1 cellular context compared by ENCODE assay signal in the genomic region with DNA sequence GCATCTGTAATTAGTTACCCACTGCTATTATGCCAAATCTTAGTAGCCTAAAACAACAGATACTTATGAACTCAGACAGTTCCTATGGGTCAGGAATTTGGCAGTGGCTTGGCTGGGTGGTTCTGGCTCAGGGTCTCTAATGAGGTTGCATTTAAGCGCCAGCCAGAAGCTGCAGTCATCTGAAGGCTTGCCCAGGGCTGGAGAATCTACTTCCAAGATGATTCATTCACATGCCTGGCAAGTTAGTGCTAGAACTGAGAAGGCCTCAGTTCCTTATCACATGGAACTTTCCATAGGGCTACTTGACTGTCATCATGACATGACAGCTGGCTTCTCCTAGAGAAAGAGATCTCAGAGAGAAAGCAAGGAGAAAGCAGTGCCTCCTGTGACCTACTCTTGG.
TF ChIP-seq lines count a peak whose summit lies in the region.

No MANE protein-coding gene starts in this region.

TF ChIP-seq in K562, 482 proteins besides CTCF, POLR2A, EP300 and RAD21 (continued from another document):
- TF ChIP-seq, protein P1, sequence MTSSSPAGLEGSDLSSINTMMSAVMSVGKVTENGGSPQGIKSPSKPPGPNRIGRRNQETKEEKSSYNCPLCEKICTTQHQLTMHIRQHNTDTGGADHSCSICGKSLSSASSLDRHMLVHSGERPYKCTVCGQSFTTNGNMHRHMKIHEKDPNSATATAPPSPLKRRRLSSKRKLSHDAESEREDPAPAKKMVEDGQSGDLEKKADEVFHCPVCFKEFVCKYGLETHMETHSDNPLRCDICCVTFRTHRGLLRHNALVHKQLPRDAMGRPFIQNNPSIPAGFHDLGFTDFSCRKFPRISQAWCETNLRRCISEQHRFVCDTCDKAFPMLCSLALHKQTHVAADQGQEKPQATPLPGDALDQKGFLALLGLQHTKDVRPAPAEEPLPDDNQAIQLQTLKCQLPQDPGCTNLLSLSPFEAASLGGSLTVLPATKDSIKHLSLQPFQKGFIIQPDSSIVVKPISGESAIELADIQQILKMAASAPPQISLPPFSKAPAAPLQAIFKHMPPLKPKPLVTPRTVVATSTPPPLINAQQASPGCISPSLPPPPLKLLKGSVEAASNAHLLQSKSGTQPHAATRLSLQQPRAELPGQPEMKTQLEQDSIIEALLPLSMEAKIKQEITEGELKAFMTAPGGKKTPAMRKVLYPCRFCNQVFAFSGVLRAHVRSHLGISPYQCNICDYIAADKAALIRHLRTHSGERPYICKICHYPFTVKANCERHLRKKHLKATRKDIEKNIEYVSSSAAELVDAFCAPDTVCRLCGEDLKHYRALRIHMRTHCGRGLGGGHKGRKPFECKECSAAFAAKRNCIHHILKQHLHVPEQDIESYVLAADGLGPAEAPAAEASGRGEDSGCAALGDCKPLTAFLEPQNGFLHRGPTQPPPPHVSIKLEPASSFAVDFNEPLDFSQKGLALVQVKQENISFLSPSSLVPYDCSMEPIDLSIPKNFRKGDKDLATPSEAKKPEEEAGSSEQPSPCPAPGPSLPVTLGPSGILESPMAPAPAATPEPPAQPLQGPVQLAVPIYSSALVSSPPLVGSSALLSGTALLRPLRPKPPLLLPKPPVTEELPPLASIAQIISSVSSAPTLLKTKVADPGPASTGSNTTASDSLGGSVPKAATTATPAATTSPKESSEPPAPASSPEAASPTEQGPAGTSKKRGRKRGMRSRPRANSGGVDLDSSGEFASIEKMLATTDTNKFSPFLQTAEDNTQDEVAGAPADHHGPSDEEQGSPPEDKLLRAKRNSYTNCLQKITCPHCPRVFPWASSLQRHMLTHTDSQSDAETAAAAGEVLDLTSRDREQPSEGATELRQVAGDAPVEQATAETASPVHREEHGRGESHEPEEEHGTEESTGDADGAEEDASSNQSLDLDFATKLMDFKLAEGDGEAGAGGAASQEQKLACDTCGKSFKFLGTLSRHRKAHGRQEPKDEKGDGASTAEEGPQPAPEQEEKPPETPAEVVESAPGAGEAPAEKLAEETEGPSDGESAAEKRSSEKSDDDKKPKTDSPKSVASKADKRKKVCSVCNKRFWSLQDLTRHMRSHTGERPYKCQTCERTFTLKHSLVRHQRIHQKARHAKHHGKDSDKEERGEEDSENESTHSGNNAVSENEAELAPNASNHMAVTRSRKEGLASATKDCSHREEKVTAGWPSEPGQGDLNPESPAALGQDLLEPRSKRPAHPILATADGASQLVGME (CRISPR knock-in tag; IDR thresholded peaks at IDR 0.05) = no peak
- TF ChIP-seq, protein P2, sequence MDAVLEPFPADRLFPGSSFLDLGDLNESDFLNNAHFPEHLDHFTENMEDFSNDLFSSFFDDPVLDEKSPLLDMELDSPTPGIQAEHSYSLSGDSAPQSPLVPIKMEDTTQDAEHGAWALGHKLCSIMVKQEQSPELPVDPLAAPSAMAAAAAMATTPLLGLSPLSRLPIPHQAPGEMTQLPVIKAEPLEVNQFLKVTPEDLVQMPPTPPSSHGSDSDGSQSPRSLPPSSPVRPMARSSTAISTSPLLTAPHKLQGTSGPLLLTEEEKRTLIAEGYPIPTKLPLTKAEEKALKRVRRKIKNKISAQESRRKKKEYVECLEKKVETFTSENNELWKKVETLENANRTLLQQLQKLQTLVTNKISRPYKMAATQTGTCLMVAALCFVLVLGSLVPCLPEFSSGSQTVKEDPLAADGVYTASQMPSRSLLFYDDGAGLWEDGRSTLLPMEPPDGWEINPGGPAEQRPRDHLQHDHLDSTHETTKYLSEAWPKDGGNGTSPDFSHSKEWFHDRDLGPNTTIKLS (IDR thresholded peaks at IDR 0.05; ENCODE audit: borderline replicate concordance, low read depth) = no peak; the same call in 1 of the 2 replicates
- TF ChIP-seq, protein P3, sequence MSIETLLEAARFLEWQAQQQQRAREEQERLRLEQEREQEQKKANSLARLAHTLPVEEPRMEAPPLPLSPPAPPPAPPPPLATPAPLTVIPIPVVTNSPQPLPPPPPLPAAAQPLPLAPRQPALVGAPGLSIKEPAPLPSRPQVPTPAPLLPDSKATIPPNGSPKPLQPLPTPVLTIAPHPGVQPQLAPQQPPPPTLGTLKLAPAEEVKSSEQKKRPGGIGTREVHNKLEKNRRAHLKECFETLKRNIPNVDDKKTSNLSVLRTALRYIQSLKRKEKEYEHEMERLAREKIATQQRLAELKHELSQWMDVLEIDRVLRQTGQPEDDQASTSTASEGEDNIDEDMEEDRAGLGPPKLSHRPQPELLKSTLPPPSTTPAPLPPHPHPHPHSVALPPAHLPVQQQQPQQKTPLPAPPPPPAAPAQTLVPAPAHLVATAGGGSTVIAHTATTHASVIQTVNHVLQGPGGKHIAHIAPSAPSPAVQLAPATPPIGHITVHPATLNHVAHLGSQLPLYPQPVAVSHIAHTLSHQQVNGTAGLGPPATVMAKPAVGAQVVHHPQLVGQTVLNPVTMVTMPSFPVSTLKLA (conservative IDR thresholded peaks at IDR 0.05) = peak; percentile 33 to 35; a peak in 2 of 4 replicates
- no peak for TF ChIP-seq RBM15 (IDR thresholded peaks at IDR 0.05; ENCODE audit: insufficient read depth, low read length)
- TF ChIP-seq ATF7 (IDR thresholded peaks at IDR 0.05) = peak; percentile 44; the same call in 1 of the 2 replicates
- 0 out of 2 replicates have a peak, but pooled peaks have one; percentile 51 for TF ChIP-seq TRIM28 (IDR thresholded peaks at IDR 0.05)
- TF ChIP-seq, protein P4, sequence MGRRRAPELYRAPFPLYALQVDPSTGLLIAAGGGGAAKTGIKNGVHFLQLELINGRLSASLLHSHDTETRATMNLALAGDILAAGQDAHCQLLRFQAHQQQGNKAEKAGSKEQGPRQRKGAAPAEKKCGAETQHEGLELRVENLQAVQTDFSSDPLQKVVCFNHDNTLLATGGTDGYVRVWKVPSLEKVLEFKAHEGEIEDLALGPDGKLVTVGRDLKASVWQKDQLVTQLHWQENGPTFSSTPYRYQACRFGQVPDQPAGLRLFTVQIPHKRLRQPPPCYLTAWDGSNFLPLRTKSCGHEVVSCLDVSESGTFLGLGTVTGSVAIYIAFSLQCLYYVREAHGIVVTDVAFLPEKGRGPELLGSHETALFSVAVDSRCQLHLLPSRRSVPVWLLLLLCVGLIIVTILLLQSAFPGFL (CRISPR knock-in tag; IDR thresholded peaks at IDR 0.05) = no peak
- TF ChIP-seq, protein P5, sequence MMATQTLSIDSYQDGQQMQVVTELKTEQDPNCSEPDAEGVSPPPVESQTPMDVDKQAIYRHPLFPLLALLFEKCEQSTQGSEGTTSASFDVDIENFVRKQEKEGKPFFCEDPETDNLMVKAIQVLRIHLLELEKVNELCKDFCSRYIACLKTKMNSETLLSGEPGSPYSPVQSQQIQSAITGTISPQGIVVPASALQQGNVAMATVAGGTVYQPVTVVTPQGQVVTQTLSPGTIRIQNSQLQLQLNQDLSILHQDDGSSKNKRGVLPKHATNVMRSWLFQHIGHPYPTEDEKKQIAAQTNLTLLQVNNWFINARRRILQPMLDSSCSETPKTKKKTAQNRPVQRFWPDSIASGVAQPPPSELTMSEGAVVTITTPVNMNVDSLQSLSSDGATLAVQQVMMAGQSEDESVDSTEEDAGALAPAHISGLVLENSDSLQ (IDR thresholded peaks at IDR 0.05) = peak; percentile 94
- TF ChIP-seq, protein P6, sequence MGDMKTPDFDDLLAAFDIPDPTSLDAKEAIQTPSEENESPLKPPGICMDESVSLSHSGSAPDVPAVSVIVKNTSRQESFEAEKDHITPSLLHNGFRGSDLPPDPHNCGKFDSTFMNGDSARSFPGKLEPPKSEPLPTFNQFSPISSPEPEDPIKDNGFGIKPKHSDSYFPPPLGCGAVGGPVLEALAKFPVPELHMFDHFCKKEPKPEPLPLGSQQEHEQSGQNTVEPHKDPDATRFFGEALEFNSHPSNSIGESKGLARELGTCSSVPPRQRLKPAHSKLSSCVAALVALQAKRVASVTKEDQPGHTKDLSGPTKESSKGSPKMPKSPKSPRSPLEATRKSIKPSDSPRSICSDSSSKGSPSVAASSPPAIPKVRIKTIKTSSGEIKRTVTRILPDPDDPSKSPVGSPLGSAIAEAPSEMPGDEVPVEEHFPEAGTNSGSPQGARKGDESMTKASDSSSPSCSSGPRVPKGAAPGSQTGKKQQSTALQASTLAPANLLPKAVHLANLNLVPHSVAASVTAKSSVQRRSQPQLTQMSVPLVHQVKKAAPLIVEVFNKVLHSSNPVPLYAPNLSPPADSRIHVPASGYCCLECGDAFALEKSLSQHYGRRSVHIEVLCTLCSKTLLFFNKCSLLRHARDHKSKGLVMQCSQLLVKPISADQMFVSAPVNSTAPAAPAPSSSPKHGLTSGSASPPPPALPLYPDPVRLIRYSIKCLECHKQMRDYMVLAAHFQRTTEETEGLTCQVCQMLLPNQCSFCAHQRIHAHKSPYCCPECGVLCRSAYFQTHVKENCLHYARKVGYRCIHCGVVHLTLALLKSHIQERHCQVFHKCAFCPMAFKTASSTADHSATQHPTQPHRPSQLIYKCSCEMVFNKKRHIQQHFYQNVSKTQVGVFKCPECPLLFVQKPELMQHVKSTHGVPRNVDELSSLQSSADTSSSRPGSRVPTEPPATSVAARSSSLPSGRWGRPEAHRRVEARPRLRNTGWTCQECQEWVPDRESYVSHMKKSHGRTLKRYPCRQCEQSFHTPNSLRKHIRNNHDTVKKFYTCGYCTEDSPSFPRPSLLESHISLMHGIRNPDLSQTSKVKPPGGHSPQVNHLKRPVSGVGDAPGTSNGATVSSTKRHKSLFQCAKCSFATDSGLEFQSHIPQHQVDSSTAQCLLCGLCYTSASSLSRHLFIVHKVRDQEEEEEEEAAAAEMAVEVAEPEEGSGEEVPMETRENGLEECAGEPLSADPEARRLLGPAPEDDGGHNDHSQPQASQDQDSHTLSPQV (IDR thresholded peaks at IDR 0.05) = peak; percentile 89
- TF ChIP-seq, protein P7, sequence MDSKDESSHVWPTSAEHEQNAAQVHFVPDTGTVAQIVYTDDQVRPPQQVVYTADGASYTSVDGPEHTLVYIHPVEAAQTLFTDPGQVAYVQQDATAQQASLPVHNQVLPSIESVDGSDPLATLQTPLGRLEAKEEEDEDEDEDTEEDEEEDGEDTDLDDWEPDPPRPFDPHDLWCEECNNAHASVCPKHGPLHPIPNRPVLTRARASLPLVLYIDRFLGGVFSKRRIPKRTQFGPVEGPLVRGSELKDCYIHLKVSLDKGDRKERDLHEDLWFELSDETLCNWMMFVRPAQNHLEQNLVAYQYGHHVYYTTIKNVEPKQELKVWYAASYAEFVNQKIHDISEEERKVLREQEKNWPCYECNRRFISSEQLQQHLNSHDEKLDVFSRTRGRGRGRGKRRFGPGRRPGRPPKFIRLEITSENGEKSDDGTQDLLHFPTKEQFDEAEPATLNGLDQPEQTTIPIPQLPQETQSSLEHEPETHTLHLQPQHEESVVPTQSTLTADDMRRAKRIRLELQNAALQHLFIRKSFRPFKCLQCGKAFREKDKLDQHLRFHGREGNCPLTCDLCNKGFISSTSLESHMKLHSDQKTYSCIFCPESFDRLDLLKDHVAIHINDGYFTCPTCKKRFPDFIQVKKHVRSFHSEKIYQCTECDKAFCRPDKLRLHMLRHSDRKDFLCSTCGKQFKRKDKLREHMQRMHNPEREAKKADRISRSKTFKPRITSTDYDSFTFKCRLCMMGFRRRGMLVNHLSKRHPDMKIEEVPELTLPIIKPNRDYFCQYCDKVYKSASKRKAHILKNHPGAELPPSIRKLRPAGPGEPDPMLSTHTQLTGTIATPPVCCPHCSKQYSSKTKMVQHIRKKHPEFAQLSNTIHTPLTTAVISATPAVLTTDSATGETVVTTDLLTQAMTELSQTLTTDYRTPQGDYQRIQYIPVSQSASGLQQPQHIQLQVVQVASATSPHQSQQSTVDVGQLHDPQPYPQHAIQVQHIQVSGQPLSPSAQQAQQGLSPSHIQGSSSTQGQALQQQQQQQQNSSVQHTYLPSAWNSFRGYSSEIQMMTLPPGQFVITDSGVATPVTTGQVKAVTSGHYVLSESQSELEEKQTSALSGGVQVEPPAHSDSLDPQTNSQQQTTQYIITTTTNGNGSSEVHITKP (IDR thresholded peaks at IDR 0.05; ENCODE audit: partially characterized antibody) = peak; percentile 79
- TF ChIP-seq ERF (CRISPR knock-in tag; IDR thresholded peaks at IDR 0.05) = no peak
- TF ChIP-seq NR2C2 (CRISPR knock-in tag; IDR thresholded peaks at IDR 0.05) = no peak
- no peak for TF ChIP-seq NR2C2 (tag; IDR thresholded peaks at IDR 0.05)
- TF ChIP-seq HSF4 (CRISPR knock-in tag; IDR thresholded peaks at IDR 0.05; ENCODE audit: borderline replicate concordance) = no peak
- peak; percentile 64 for TF ChIP-seq SMARCE1 (IDR thresholded peaks at IDR 0.05)
- TF ChIP-seq U2AF2 (optimal IDR thresholded peaks at IDR 0.05; ENCODE audit: low read depth, low read length) = no peak
- TF ChIP-seq ZNF699 (CRISPR knock-in tag; IDR thresholded peaks at IDR 0.05; ENCODE audit: insufficient replicate concordance) = no peak
